39 cellular contexts compared by ENCODE assay signal in the genomic region with DNA sequence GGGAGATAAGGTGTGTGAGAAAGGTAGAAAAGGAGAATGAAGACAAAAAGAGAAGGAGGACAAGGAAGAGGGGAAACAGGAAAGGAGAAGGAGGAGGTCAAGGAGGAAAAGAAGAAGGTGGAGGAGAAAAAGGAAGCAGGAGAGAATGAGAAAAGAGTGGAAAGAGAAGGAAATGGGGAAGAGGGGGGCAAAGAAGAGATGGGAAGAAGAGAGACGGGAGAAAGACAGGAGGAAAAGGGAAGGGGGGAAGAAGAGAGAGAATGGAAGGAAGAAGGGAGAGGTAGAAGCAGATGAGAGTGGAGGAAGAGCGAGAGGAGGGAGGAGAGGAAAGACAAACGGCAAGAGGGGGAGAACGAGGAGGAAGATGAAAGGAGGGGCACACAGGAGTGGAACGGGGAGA. TPM values are rescaled to one million over a fixed set of nuclear protein-coding genes. Genes with fewer than 3 reads are reported as not detected.
"Had no signal": no experiment of that assay in that cellular context is flagged by ENCODE, and none has a peak within 500 bp of the region (broad histone marks: within the 10 kb centered on the region; RNA-seq: fewer than 3 reads in every experiment).

No MANE protein-coding gene starts in this region.

- H3K9me3 Mint-ChIP-seq: activated B cell treated with CpG ODN at 0.5 μM for 24 hours; activated CD4-positive, alpha-beta memory T cell treated with anti-CD3 and anti-CD28 coated beads for 36 hours; activated CD8-positive, alpha-beta T cell treated with anti-CD3 and anti-CD28 coated beads for 36 hours; activated naive CD4-positive, alpha-beta T cell treated with anti-CD3 and anti-CD28 coated beads, Interleukin-2, amount 10 ng/mL, durations not matched to agents 7 days and 5 days; activated naive CD4-positive, alpha-beta T cell treated with anti-CD3 and anti-CD28 coated beads, Interleukin-2, amount 50 U/mL, for 24 hours; activated naive CD8-positive, alpha-beta T cell treated with anti-CD3 and anti-CD28 coated beads, Interleukin-2, amount 10 ng/mL, durations not matched to agents 7 days and 5 days; activated naive CD8-positive, alpha-beta T cell treated with anti-CD3 and anti-CD28 coated beads, Interleukin-2, amount 50 U/mL, for 24 hours; activated T-cell treated with anti-CD3 and anti-CD28 coated beads, Interleukin-2, amount 50 U/mL, for 4 hours; activated T-cell treated with anti-CD3 and anti-CD28 coated beads, Interleukin-2, amount 50 U/mL, for 72 hours; activated T-helper 1 cell treated with anti-CD3 and anti-CD28 coated beads, Interleukin-12 subunit alpha, Interleukin-12 subunit beta, Interleukin-2, Interleukin-4 antibody, amounts not matched to agents 30 ng/mL and 10 ng/mL and 1 ng/mL, durations not matched to agents 14 hours and 24 hours and 36 hours; activated T-helper 2 cell treated with anti-CD3 and anti-CD28 coated beads, Interferon-gamma antibody, Interleukin-2, Interleukin-4, amounts not matched to agents 10 μg/mL and 5 μg/mL and 100 μg/mL, durations not matched to agents 14 hours and 24 hours and 36 hours; T-helper 1 cell treated with Interleukin-12 subunit alpha and Interleukin-12 subunit beta and Interleukin-4 antibody, amounts not matched to agents 30 μg/mL and 1 μg/mL, for 36 hours had no signal

- H3K4me3 Mint-ChIP-seq: activated B cell treated with CpG ODN at 0.5 μM for 24 hours; activated CD4-positive, alpha-beta memory T cell treated with anti-CD3 and anti-CD28 coated beads for 36 hours; activated CD8-positive, alpha-beta T cell treated with anti-CD3 and anti-CD28 coated beads for 36 hours; activated naive CD4-positive, alpha-beta T cell treated with anti-CD3 and anti-CD28 coated beads, Interleukin-2, amount 10 ng/mL, durations not matched to agents 7 days and 5 days; activated naive CD4-positive, alpha-beta T cell treated with anti-CD3 and anti-CD28 coated beads, Interleukin-2, amount 50 U/mL, for 24 hours; activated naive CD8-positive, alpha-beta T cell; activated naive CD8-positive, alpha-beta T cell treated with anti-CD3 and anti-CD28 coated beads, Interleukin-2, amount 50 U/mL, for 24 hours; activated T-cell treated with anti-CD3 and anti-CD28 coated beads, Interleukin-2, amount 50 U/mL, for 4 hours; activated T-cell treated with anti-CD3 and anti-CD28 coated beads, Interleukin-2, amount 50 U/mL, for 72 hours; activated T-helper 1 cell treated with anti-CD3 and anti-CD28 coated beads, Interleukin-12 subunit alpha, Interleukin-12 subunit beta, Interleukin-2, Interleukin-4 antibody, amounts not matched to agents 30 ng/mL and 10 ng/mL and 1 ng/mL, durations not matched to agents 14 hours and 24 hours and 36 hours; T-helper 1 cell treated with Interleukin-12 subunit alpha and Interleukin-12 subunit beta and Interleukin-4 antibody, amounts not matched to agents 30 μg/mL and 1 μg/mL, for 36 hours had no signal

- FAIRE-seq: astrocyte, TTC549 had no signal

- H3K27me3 ChIP-seq: body of pancreas, brain microvascular endothelial cell had no signal

- H3K27ac Mint-ChIP-seq: activated B cell treated with CpG ODN at 0.5 μM for 24 hours; activated CD4-positive, alpha-beta memory T cell treated with anti-CD3 and anti-CD28 coated beads for 36 hours; activated CD8-positive, alpha-beta T cell treated with anti-CD3 and anti-CD28 coated beads for 36 hours; activated naive CD4-positive, alpha-beta T cell treated with anti-CD3 and anti-CD28 coated beads, Interleukin-2, amount 50 U/mL, for 24 hours; activated naive CD8-positive, alpha-beta T cell; activated naive CD8-positive, alpha-beta T cell treated with anti-CD3 and anti-CD28 coated beads, Interleukin-2, amount 50 U/mL, for 24 hours; activated T-cell treated with anti-CD3 and anti-CD28 coated beads, Interleukin-2, amount 50 U/mL, for 72 hours; activated T-helper 1 cell treated with anti-CD3 and anti-CD28 coated beads, Interleukin-12 subunit alpha, Interleukin-12 subunit beta, Interleukin-2, Interleukin-4 antibody, amounts not matched to agents 30 ng/mL and 10 ng/mL and 1 ng/mL, durations not matched to agents 14 hours and 24 hours and 36 hours had no signal

- H3K9me3 ChIP-seq: body of pancreas, breast epithelium, colonic mucosa had no signal

- H3K36me3 ChIP-seq: brain microvascular endothelial cell, breast epithelium, colonic mucosa had no signal

- H3K27ac ChIP-seq: body of pancreas, brain microvascular endothelial cell, breast epithelium, colonic mucosa, VCaP had no signal

- H3K36me3 Mint-ChIP-seq: activated CD4-positive, alpha-beta memory T cell treated with anti-CD3 and anti-CD28 coated beads for 36 hours; activated naive CD4-positive, alpha-beta T cell treated with anti-CD3 and anti-CD28 coated beads, Interleukin-2, amount 10 ng/mL, durations not matched to agents 7 days and 5 days; activated naive CD4-positive, alpha-beta T cell treated with anti-CD3 and anti-CD28 coated beads, Interleukin-2, amount 50 U/mL, for 24 hours; activated naive CD8-positive, alpha-beta T cell; activated naive CD8-positive, alpha-beta T cell treated with anti-CD3 and anti-CD28 coated beads, Interleukin-2, amount 10 ng/mL, durations not matched to agents 7 days and 5 days had no signal

- H3K4me3 ChIP-seq: body of pancreas, breast epithelium, colonic mucosa had no signal

- H3K4me1 ChIP-seq: body of pancreas, breast epithelium, colonic mucosa had no signal

- ATAC-seq: activated CD8-positive, alpha-beta T cell treated with anti-CD3 and anti-CD28 coated beads for 36 hours; activated naive CD8-positive, alpha-beta T cell treated with anti-CD3 and anti-CD28 coated beads, Interleukin-2, amount 50 U/mL, for 24 hours; activated T-cell treated with anti-CD3 and anti-CD28 coated beads, Interleukin-2, amount 50 U/mL, for 4 hours; activated T-cell treated with anti-CD3 and anti-CD28 coated beads, Interleukin-2, amount 50 U/mL, for 72 hours; body of pancreas had no signal

- H3K27me3 Mint-ChIP-seq: activated CD4-positive, alpha-beta memory T cell treated with anti-CD3 and anti-CD28 coated beads for 36 hours; activated CD8-positive, alpha-beta T cell treated with anti-CD3 and anti-CD28 coated beads for 36 hours; activated naive CD4-positive, alpha-beta T cell treated with anti-CD3 and anti-CD28 coated beads, Interleukin-2, amount 50 U/mL, for 24 hours; activated naive CD8-positive, alpha-beta T cell had no signal

- DNase-seq: activated B cell treated with CpG ODN at 0.5 μM for 24 hours; activated CD4-positive, alpha-beta memory T cell treated with anti-CD3 and anti-CD28 coated beads for 36 hours; activated CD4-positive, alpha-beta T cell treated with anti-CD3 and anti-CD28 coated beads for 48 hours; activated CD4-positive, alpha-beta T cell treated with anti-CD3 and anti-CD28 coated beads, Interleukin-2, amount 50 U/mL, for 4 hours; activated CD4-positive, CD25-positive, alpha-beta regulatory T cell treated with anti-CD3 and anti-CD28 coated beads, Interleukin-2, amount 50 U/mL, for 72 hours; activated CD8-positive, alpha-beta memory T cell treated with anti-CD3 and anti-CD28 coated beads, Interleukin-2, amount 50 U/mL, for 4 hours; activated CD8-positive, alpha-beta T cell treated with anti-CD3 and anti-CD28 coated beads for 36 hours; activated effector memory CD4-positive, alpha-beta T cell treated with Interleukin-2 at 50 U/mL for 16 hours; activated gamma-delta T cell; activated naive CD4-positive, alpha-beta T cell treated with anti-CD3 and anti-CD28 coated beads, Interleukin-2, amount 10 ng/mL, durations not matched to agents 7 days and 5 days; activated naive CD4-positive, alpha-beta T cell treated with Interleukin-2 at 50 U/mL for 16 hours; activated naive CD8-positive, alpha-beta T cell treated with anti-CD3 and anti-CD28 coated beads, Interleukin-2, amount 10 ng/mL, durations not matched to agents 7 days and 5 days; activated naive CD8-positive, alpha-beta T cell treated with anti-CD3 and anti-CD28 coated beads, Interleukin-2, amount 50 U/mL, for 24 hours; activated T-cell treated with anti-CD3 and anti-CD28 coated beads for 4 hours; activated T-cell treated with anti-CD3 and anti-CD28 coated beads, Interleukin-2, amount 50 U/mL, for 1 hour; activated T-cell treated with anti-CD3 and anti-CD28 coated beads, Interleukin-2, amount 50 U/mL, for 4 hours; activated T-cell treated with anti-CD3 and anti-CD28 coated beads, Interleukin-2, amount 50 U/mL, for 72 hours; amygdala; anterior cingulate cortex; body of pancreas; brain microvascular endothelial cell; central memory CD4-positive, alpha-beta T cell; cerebellar nuclear complex; colonic mucosa; T-helper 1 cell had no signal

- H3K4me1 Mint-ChIP-seq: activated B cell treated with CpG ODN at 0.5 μM for 24 hours had no signal

RNA-seq across cellular contexts. Expression of a gene that starts 4.1 kb away (rescaled TPM):
- total RNA-seq: activated B cell treated with CpG ODN at 0.5 μM for 24 hours; activated CD4-positive, alpha-beta memory T cell treated with anti-CD3 and anti-CD28 coated beads for 36 hours; activated CD8-positive, alpha-beta memory T cell treated with anti-CD3 and anti-CD28 coated beads for 36 hours; activated CD8-positive, alpha-beta T cell treated with anti-CD3 and anti-CD28 coated beads for 36 hours; activated naive CD8-positive, alpha-beta T cell treated with anti-CD3 and anti-CD28 coated beads, Interleukin-2, amount 10 ng/mL, durations not matched to agents 7 days and 5 days; activated T-helper 1 cell treated with anti-CD3 and anti-CD28 coated beads, Interleukin-12 subunit alpha, Interleukin-12 subunit beta, Interleukin-2, Interleukin-4 antibody, amounts not matched to agents 30 ng/mL and 10 ng/mL and 1 ng/mL, durations not matched to agents 14 hours and 24 hours and 36 hours; activated T-helper 2 cell treated with anti-CD3 and anti-CD28 coated beads, Interferon-gamma antibody, Interleukin-2, Interleukin-4, amounts not matched to agents 10 μg/mL and 5 μg/mL and 100 μg/mL, durations not matched to agents 14 hours and 24 hours and 36 hours; astrocyte; body of pancreas; breast epithelium; cardiac septum; chondrocyte; T-helper 2 cell treated with Interferon-gamma antibody and Interleukin-4, amounts not matched to agents 100 ng/mL and 5 ng/mL, for 36 hours had no signal

RNA-seq across cellular contexts. Expression of a gene that starts 28.9 kb away (rescaled TPM):
- total RNA-seq: activated B cell treated with CpG ODN at 0.5 μM for 24 hours; activated CD4-positive, alpha-beta memory T cell treated with anti-CD3 and anti-CD28 coated beads for 36 hours; activated CD8-positive, alpha-beta memory T cell treated with anti-CD3 and anti-CD28 coated beads for 36 hours; activated CD8-positive, alpha-beta T cell treated with anti-CD3 and anti-CD28 coated beads for 36 hours; activated naive CD8-positive, alpha-beta T cell treated with anti-CD3 and anti-CD28 coated beads, Interleukin-2, amount 10 ng/mL, durations not matched to agents 7 days and 5 days; activated T-cell treated with anti-CD3 and anti-CD28 coated beads, Interleukin-2, amount 50 U/mL, for 4 hours; activated T-cell treated with anti-CD3 and anti-CD28 coated beads, Interleukin-2, amount 50 U/mL, for 72 hours; activated T-helper 1 cell treated with anti-CD3 and anti-CD28 coated beads, Interleukin-12 subunit alpha, Interleukin-12 subunit beta, Interleukin-2, Interleukin-4 antibody, amounts not matched to agents 30 ng/mL and 10 ng/mL and 1 ng/mL, durations not matched to agents 14 hours and 24 hours and 36 hours; activated T-helper 2 cell treated with anti-CD3 and anti-CD28 coated beads, Interferon-gamma antibody, Interleukin-2, Interleukin-4, amounts not matched to agents 10 μg/mL and 5 μg/mL and 100 μg/mL, durations not matched to agents 14 hours and 24 hours and 36 hours; astrocyte; body of pancreas; cardiac septum; chondrocyte; T-helper 2 cell treated with Interferon-gamma antibody and Interleukin-4, amounts not matched to agents 100 ng/mL and 5 ng/mL, for 36 hours had no signal

RNA-seq across cellular contexts. Expression of a gene that starts 35.8 kb away (rescaled TPM):
- total RNA-seq: activated B cell treated with CpG ODN at 0.5 μM for 24 hours; activated CD4-positive, alpha-beta memory T cell treated with anti-CD3 and anti-CD28 coated beads for 36 hours; activated CD8-positive, alpha-beta T cell treated with anti-CD3 and anti-CD28 coated beads for 36 hours; activated naive CD8-positive, alpha-beta T cell treated with anti-CD3 and anti-CD28 coated beads, Interleukin-2, amount 10 ng/mL, durations not matched to agents 7 days and 5 days; activated T-helper 1 cell treated with anti-CD3 and anti-CD28 coated beads, Interleukin-12 subunit alpha, Interleukin-12 subunit beta, Interleukin-2, Interleukin-4 antibody, amounts not matched to agents 30 ng/mL and 10 ng/mL and 1 ng/mL, durations not matched to agents 14 hours and 24 hours and 36 hours; activated T-helper 2 cell treated with anti-CD3 and anti-CD28 coated beads, Interferon-gamma antibody, Interleukin-2, Interleukin-4, amounts not matched to agents 10 μg/mL and 5 μg/mL and 100 μg/mL, durations not matched to agents 14 hours and 24 hours and 36 hours; astrocyte; body of pancreas; cardiac septum; T-helper 2 cell treated with Interferon-gamma antibody and Interleukin-4, amounts not matched to agents 100 ng/mL and 5 ng/mL, for 36 hours had no signal
- polyA plus RNA-seq: adipose tissue had no signal

RNA-seq across cellular contexts. Expression of a gene that starts 44.9 kb away (rescaled TPM):
- total RNA-seq: activated B cell treated with CpG ODN at 0.5 μM for 24 hours had no signal
